ENCODE assay signal across 8 cellular contexts in the genomic region with DNA sequence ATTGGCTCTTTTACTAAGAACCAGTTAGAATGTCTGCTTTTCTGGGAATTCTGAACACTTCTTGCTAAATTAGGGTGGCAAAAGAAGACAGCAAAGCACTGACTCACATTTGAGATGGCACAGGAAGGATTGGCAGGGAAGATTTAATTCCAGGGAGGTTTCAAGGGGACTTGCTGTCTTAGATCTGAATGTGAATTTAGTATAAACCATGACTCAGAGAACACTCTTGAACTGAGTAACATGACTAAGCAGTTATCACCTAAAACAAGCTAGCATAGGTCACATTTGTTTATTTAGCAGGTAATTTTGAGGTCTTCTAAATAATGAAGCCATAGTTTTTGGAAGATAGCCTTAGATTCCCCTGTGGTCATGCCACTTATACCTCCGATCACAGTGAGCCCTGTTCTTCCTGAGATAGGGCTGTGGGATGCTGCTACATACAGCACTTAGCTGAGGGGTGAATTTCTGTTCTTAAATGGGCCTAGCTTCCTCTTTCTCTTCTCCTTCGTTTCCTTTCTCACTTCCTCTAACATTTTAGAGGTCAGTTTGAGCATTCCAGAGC.
DNase-seq lines count a peak whose midpoint lies in the region; ATAC-seq, FAIRE-seq and TF ChIP-seq lines count a peak whose summit lies in the region.

No MANE protein-coding gene starts in this region.

- peak; percentile 24 for DNase-seq in Caki2 (ENCODE audit: low read depth)
- DNase-seq in HepG2 (ENCODE audit: low spot score), result peak; percentile 11
- DNase-seq in NCI-H1417 treated with DMSO at 0.1 percent for 48 hours (lab: John Stamatoyannopoulos, UW), result no peak
- no peak for DNase-seq in T-helper 9 cell
- no peak for DNase-seq in activated T-helper 2 cell treated with anti-CD3 and anti-CD28 coated beads, Interferon-gamma antibody, Interleukin-2, Interleukin-4, amounts not matched to agents 10 μg/mL and 5 μg/mL and 100 μg/mL, durations not matched to agents 14 hours and 24 hours and 36 hours (ENCODE audit: low spot score)

- H3K4me3 Mint-ChIP-seq in activated T-helper 17 cell treated with anti-CD3 and anti-CD28 coated beads, Interleukin-2, amount 50 U/mL, for 72 hours, result no peak overlapping the region
- no peak overlapping the region for H3K4me3 Mint-ChIP-seq in activated T-helper 2 cell treated with anti-CD3 and anti-CD28 coated beads, Interferon-gamma antibody, Interleukin-2, Interleukin-4, amounts not matched to agents 10 μg/mL and 5 μg/mL and 100 μg/mL, durations not matched to agents 14 hours and 24 hours and 36 hours (ENCODE audit: low read depth)

- no peak overlapping the region for H3K4me3 ChIP-seq in HepG2 (replicated peaks in 1 of 3; ENCODE audit: insufficient read depth in 1 of 3, low read depth in 2 of 3, low read length in 3 of 3)

- no peak overlapping the region for H3K4me2 ChIP-seq in HepG2 (ENCODE audit: low read depth, low read length)

- FAIRE-seq in HepG2 (lab: Jason Lieb, UNC), result no peak

- no peak overlapping the region for H3K9ac ChIP-seq in HepG2 (ENCODE audit: insufficient read depth, low read depth, low read length)

- peaks cover 13% of the 10 kb centered on the region for H3K27me3 Mint-ChIP-seq in activated T-helper 17 cell treated with anti-CD3 and anti-CD28 coated beads, Interleukin-2, amount 50 U/mL, for 72 hours
- H3K27me3 Mint-ChIP-seq in activated T-helper 2 cell treated with anti-CD3 and anti-CD28 coated beads, Interferon-gamma antibody, Interleukin-2, Interleukin-4, amounts not matched to agents 10 μg/mL and 5 μg/mL and 100 μg/mL, durations not matched to agents 14 hours and 24 hours and 36 hours (ENCODE audit: low read depth), result peaks cover 5% of the 10 kb centered on the region

- CTCF ChIA-PET in HepG2 (lab: Yijun Ruan, JAX; ENCODE audit: low intra/inter-chr PET ratio, low total read pairs), result no interaction called here

- no peaks in the 10 kb centered on the region for H4K20me1 ChIP-seq in HepG2 (ENCODE audit: insufficient read depth, low read length)

- no peaks in the 10 kb centered on the region for H3K36me3 ChIP-seq in HepG2 (replicated peaks in 1 of 2; ENCODE audit: control insufficient read depth in 1 of 2, insufficient read depth in 2 of 2, low read length in 2 of 2)

- in situ Hi-C loops in Caki2 (cut with HindIII; ENCODE audit: low pct_unique_long_range_greater_than_20kb, low sequenced_read_pairs) (no loop called here), HepG2 (cut with HindIII; ENCODE audit: extremely low pct_ligation_motif_present, low pct_unique_long_range_greater_than_20kb) (no loop called here)

- peaks cover 10% of the 10 kb centered on the region for H3K4me1 Mint-ChIP-seq in activated T-helper 17 cell treated with anti-CD3 and anti-CD28 coated beads, Interleukin-2, amount 50 U/mL, for 72 hours
- H3K4me1 Mint-ChIP-seq in activated T-helper 2 cell treated with anti-CD3 and anti-CD28 coated beads, Interferon-gamma antibody, Interleukin-2, Interleukin-4, amounts not matched to agents 10 μg/mL and 5 μg/mL and 100 μg/mL, durations not matched to agents 14 hours and 24 hours and 36 hours (ENCODE audit: low read depth), result peaks cover 8% of the 10 kb centered on the region

- no peaks in the 10 kb centered on the region for H3K79me2 ChIP-seq in HepG2 (ENCODE audit: insufficient read depth, low read length)

- no peaks in the 10 kb centered on the region for H3K9me3 ChIP-seq in HepG2 (ENCODE audit: low read length)

- no peaks in the 10 kb centered on the region for H3K36me3 Mint-ChIP-seq in activated T-helper 17 cell treated with anti-CD3 and anti-CD28 coated beads, Interleukin-2, amount 50 U/mL, for 72 hours (ENCODE audit: low read depth)
- no peaks in the 10 kb centered on the region for H3K36me3 Mint-ChIP-seq in activated T-helper 2 cell treated with anti-CD3 and anti-CD28 coated beads, Interferon-gamma antibody, Interleukin-2, Interleukin-4, amounts not matched to agents 10 μg/mL and 5 μg/mL and 100 μg/mL, durations not matched to agents 14 hours and 24 hours and 36 hours (ENCODE audit: low read depth)

- no peaks in the 10 kb centered on the region for H3K27me3 ChIP-seq in HepG2 (ENCODE audit: control insufficient read depth in 1 of 2, insufficient read depth in 2 of 2, low read length in 2 of 2)

- H3K27ac Mint-ChIP-seq in activated T-helper 17 cell treated with anti-CD3 and anti-CD28 coated beads, Interleukin-2, amount 50 U/mL, for 72 hours, result no peak overlapping the region
- no peak overlapping the region for H3K27ac Mint-ChIP-seq in activated T-helper 2 cell treated with anti-CD3 and anti-CD28 coated beads, Interferon-gamma antibody, Interleukin-2, Interleukin-4, amounts not matched to agents 10 μg/mL and 5 μg/mL and 100 μg/mL, durations not matched to agents 14 hours and 24 hours and 36 hours

- peaks cover 25% of the 10 kb centered on the region for H3K4me1 ChIP-seq in HepG2 (ENCODE audit: insufficient read depth, low read length)

- WGBS in HepG2 (ENCODE audit: low lambda C conversion rate), result 75% methylated on average over 2 of the region's 2 CpGs

- no peaks in the 10 kb centered on the region for H3K9me3 Mint-ChIP-seq in activated T-helper 17 cell treated with anti-CD3 and anti-CD28 coated beads, Interleukin-2, amount 50 U/mL, for 72 hours
- peaks cover 7% of the 10 kb centered on the region for H3K9me3 Mint-ChIP-seq in activated T-helper 2 cell treated with anti-CD3 and anti-CD28 coated beads, Interferon-gamma antibody, Interleukin-2, Interleukin-4, amounts not matched to agents 10 μg/mL and 5 μg/mL and 100 μg/mL, durations not matched to agents 14 hours and 24 hours and 36 hours

- no peak for TF ChIP-seq RAD21 in HepG2 (CRISPR knock-in tag; IDR thresholded peaks at IDR 0.05)

- POLR2A ChIA-PET in HepG2 (lab: Yijun Ruan, JAX), result interaction anchor here (0.7 kb wide), 1 partner anchor 29 kb away, joined by 3 read pairs; no protein-coding TSS in a partner anchor

- no peak for TF ChIP-seq EP300 in HepG2 (IDR thresholded peaks at IDR 0.05; ENCODE audit: low read depth in 2 of 2, low read length in 2 of 2)
- no peak for TF ChIP-seq EP300 in HepG2 (CRISPR knock-in tag; IDR thresholded peaks at IDR 0.05; ENCODE audit: borderline replicate concordance)

- no peak overlapping the region for H2AFZ ChIP-seq in HepG2 (ENCODE audit: low read length)

- no TSS peak for BruUV-seq in HepG2 (replicated peaks; lab: Mats Ljungman, UMichigan)

- no peak for TF ChIP-seq CTCF in HepG2 (CRISPR knock-in tag; IDR thresholded peaks at IDR 0.05)

- peak; percentile 73 for ATAC-seq in HG03159 (IDR thresholded peaks at IDR 0.05; ENCODE audit: unreplicated experiment)
- peak; percentile 26 for ATAC-seq in activated T-helper 17 cell treated with anti-CD3 and anti-CD28 coated beads, Interleukin-2, amount 50 U/mL, for 72 hours (replicated peaks)
- ATAC-seq in HepG2, result no peak
- no peak for ATAC-seq in HG03571 (IDR thresholded peaks at IDR 0.05; ENCODE audit: unreplicated experiment)

- intact Hi-C loops in HepG2 (cut with micrococcal nuclease; ENCODE audit: unreplicated experiment), result no loop called here
- intact Hi-C loops in activated T-helper 2 cell treated with anti-CD3 and anti-CD28 coated beads, Interferon-gamma antibody, Interleukin-2, Interleukin-4, amounts not matched to agents 10 μg/mL and 5 μg/mL and 100 μg/mL, durations not matched to agents 14 hours and 24 hours and 36 hours (cut with micrococcal nuclease), result loop anchor here (2.0 kb wide), 1 partner anchor 22 kb away; no protein-coding TSS in a partner anchor

- H3K27ac ChIP-seq in HepG2 (ENCODE audit: extremely low read length, insufficient read depth, low read length), result no peak overlapping the region

- no peak for TF ChIP-seq POLR2A in HepG2 (IDR thresholded peaks at IDR 0.05; ENCODE audit: insufficient read depth in 1 of 2, low read depth in 2 of 2, low read length in 2 of 2)

TF ChIP-seq in HepG2, 621 proteins besides CTCF, POLR2A, EP300 and RAD21 (continues in another document):
- TF ChIP-seq, protein P1, sequence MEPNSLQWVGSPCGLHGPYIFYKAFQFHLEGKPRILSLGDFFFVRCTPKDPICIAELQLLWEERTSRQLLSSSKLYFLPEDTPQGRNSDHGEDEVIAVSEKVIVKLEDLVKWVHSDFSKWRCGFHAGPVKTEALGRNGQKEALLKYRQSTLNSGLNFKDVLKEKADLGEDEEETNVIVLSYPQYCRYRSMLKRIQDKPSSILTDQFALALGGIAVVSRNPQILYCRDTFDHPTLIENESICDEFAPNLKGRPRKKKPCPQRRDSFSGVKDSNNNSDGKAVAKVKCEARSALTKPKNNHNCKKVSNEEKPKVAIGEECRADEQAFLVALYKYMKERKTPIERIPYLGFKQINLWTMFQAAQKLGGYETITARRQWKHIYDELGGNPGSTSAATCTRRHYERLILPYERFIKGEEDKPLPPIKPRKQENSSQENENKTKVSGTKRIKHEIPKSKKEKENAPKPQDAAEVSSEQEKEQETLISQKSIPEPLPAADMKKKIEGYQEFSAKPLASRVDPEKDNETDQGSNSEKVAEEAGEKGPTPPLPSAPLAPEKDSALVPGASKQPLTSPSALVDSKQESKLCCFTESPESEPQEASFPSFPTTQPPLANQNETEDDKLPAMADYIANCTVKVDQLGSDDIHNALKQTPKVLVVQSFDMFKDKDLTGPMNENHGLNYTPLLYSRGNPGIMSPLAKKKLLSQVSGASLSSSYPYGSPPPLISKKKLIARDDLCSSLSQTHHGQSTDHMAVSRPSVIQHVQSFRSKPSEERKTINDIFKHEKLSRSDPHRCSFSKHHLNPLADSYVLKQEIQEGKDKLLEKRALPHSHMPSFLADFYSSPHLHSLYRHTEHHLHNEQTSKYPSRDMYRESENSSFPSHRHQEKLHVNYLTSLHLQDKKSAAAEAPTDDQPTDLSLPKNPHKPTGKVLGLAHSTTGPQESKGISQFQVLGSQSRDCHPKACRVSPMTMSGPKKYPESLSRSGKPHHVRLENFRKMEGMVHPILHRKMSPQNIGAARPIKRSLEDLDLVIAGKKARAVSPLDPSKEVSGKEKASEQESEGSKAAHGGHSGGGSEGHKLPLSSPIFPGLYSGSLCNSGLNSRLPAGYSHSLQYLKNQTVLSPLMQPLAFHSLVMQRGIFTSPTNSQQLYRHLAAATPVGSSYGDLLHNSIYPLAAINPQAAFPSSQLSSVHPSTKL (CRISPR knock-in tag; IDR thresholded peaks at IDR 0.05), result 0 out of 2 replicates have a peak, but pooled peaks have one; percentile 22
- TF ChIP-seq MAFG (CRISPR knock-in tag; IDR thresholded peaks at IDR 0.05) (0 out of 2 replicates have a peak, but pooled peaks have one; percentile 29), ZNF33B (CRISPR knock-in tag; IDR thresholded peaks at IDR 0.05) (no peak), RARA (CRISPR knock-in tag; IDR thresholded peaks at IDR 0.05) (peak; percentile 21; the same call in 1 of the 2 replicates)
- TF ChIP-seq, protein P2, sequence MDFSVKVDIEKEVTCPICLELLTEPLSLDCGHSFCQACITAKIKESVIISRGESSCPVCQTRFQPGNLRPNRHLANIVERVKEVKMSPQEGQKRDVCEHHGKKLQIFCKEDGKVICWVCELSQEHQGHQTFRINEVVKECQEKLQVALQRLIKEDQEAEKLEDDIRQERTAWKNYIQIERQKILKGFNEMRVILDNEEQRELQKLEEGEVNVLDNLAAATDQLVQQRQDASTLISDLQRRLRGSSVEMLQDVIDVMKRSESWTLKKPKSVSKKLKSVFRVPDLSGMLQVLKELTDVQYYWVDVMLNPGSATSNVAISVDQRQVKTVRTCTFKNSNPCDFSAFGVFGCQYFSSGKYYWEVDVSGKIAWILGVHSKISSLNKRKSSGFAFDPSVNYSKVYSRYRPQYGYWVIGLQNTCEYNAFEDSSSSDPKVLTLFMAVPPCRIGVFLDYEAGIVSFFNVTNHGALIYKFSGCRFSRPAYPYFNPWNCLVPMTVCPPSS (IDR thresholded peaks at IDR 0.05), result no peak

Comparison
In these comparisons a context has a peak if more than half of its experiments do, and no peak if none do; other contexts are left out.
1. DNase-seq: peak in Caki2 (single experiment) and HepG2 (single experiment); none in NCI-H1417 treated with DMSO at 0.1 percent for 48 hours (single experiment), T-helper 9 cell (single experiment) and activated T-helper 2 cell treated with anti-CD3 and anti-CD28 coated beads, Interferon-gamma antibody, Interleukin-2, Interleukin-4, amounts not matched to agents 10 μg/mL and 5 μg/mL and 100 μg/mL, durations not matched to agents 14 hours and 24 hours and 36 hours (single experiment).
2. ATAC-seq: peak in HG03159 (single experiment) and activated T-helper 17 cell treated with anti-CD3 and anti-CD28 coated beads, Interleukin-2, amount 50 U/mL, for 72 hours (single experiment); none in HepG2 (single experiment) and HG03571 (single experiment).